11 cellular contexts compared by ENCODE assay signal in genomic region chr9:33785914-33786313, GRCh38. TPM values are rescaled to one million over a fixed set of nuclear protein-coding genes. Genes with fewer than 3 reads are reported as not detected.
DNase-seq lines count a peak whose midpoint lies in the region; ATAC-seq and TF ChIP-seq lines count a peak whose summit lies in the region.
"Had no signal": no experiment of that assay in that cellular context is flagged by ENCODE, and none has a peak within 500 bp of the region (broad histone marks: within the 10 kb centered on the region; RNA-seq: fewer than 3 reads in every experiment).

No MANE protein-coding gene starts in this region.

- H3K4me1 ChIP-seq in Caco-2 (no peaks in the 10 kb centered on the region), HAP-1 (no peaks in the 10 kb centered on the region)

- peak; percentile 84 for ATAC-seq in WTC11
- ATAC-seq in left lobe of liver = peak; percentile 77

- CTCF ChIA-PET in Caco-2 (lab: Charles Lee) = no interaction called here
- CTCF ChIA-PET in WTC11 (lab: Charles Lee) = no interaction called here

- DNase-seq in Caco-2 (peak in 1 of 2 experiments; percentile 29), HL-60 (ENCODE audit: low read depth in 1 of 2, low spot score in 1 of 2) (no peak), WTC11 (ENCODE audit: low spot score) (no peak), left lobe of liver (ENCODE audit: low spot score) (no peak), HAP-1 (ENCODE audit: low spot score in 2 of 2) (no peak), cortex of kidney (lab: John Stamatoyannopoulos, UW) (no peak), globus pallidus (ENCODE audit: low spot score) (no peak)
- DNase-seq in stimulated activated CD4-positive, alpha-beta T cell treated with anti-CD3 and anti-CD28 coated beads, Interleukin-2, amount 100 ng/mL, for 48 hours = no peak
- DNase-seq: stimulated activated CD4-positive, alpha-beta T cell treated with anti-CD3 and anti-CD28 coated beads, Interleukin-2, amount 100 ng/mL, for 24 hours had no signal

- H3K27me3 ChIP-seq in Caco-2 (replicated peaks; ENCODE audit: control insufficient read depth, insufficient read depth, low read length) = no peaks in the 10 kb centered on the region
- H3K27me3 ChIP-seq in HL-60 (ENCODE audit: insufficient read depth, poor library complexity, severe bottlenecking) = peaks cover 6% of the 10 kb centered on the region
- H3K27me3 ChIP-seq in HAP-1 (ENCODE audit: low read depth) = peaks cover 14% of the 10 kb centered on the region

- H3K36me3 Mint-ChIP-seq in Caco-2 (ENCODE audit: insufficient read depth, unreplicated experiment) (no peaks in the 10 kb centered on the region), WTC11 (no peaks in the 10 kb centered on the region)

- H3K4me3 Mint-ChIP-seq in Caco-2 (ENCODE audit: unreplicated experiment) (no peak overlapping the region), WTC11 (no peak overlapping the region)
- H3K4me3 Mint-ChIP-seq: dendritic cell treated with granulocyte-macrophage colony-stimulating factor and Interleukin-4, amounts not matched to agents 40 ng/mL and 50 ng/mL, for 4 days had no signal

- H3K4me3 ChIP-seq in Caco-2 (ENCODE audit: low read depth, low read length) (no peak overlapping the region), HL-60 (replicated peaks; ENCODE audit: insufficient read depth, low read length) (no peak overlapping the region), HAP-1 (no peak overlapping the region)

- TF ChIP-seq CTCF in Caco-2 (IDR thresholded peaks at IDR 0.05; ENCODE audit: insufficient read depth in 1 of 2, low read depth in 1 of 2, low read length in 1 of 2, severe bottlenecking in 1 of 2, unreplicated experiment in 1 of 2) (peak; percentile 27 to 41), HL-60 (IDR thresholded peaks at IDR 0.05; ENCODE audit: insufficient read depth, low read length) (peak; percentile 1), WTC11 (IDR thresholded peaks at IDR 0.05) (0 out of 2 replicates have a peak, but pooled peaks have one; percentile 15)

- no peaks in the 10 kb centered on the region for H3K9me3 ChIP-seq in Caco-2
- H3K9me3 ChIP-seq in HAP-1 = no peaks in the 10 kb centered on the region

- H3K9me3 Mint-ChIP-seq in Caco-2 (ENCODE audit: unreplicated experiment) (no peaks in the 10 kb centered on the region), WTC11 (peaks cover 9% of the 10 kb centered on the region)
- H3K9me3 Mint-ChIP-seq: dendritic cell treated with granulocyte-macrophage colony-stimulating factor and Interleukin-4, amounts not matched to agents 40 ng/mL and 50 ng/mL, for 4 days had no signal

- H3K27me3 Mint-ChIP-seq in Caco-2 (ENCODE audit: insufficient read depth, unreplicated experiment) = no peaks in the 10 kb centered on the region
- peaks cover 7% of the 10 kb centered on the region for H3K27me3 Mint-ChIP-seq in WTC11 (ENCODE audit: low read depth)

- no peaks in the 10 kb centered on the region for H3K36me3 ChIP-seq in Caco-2 (ENCODE audit: control insufficient read depth, insufficient read depth, low read length)
- no peaks in the 10 kb centered on the region for H3K36me3 ChIP-seq in HAP-1 (replicated peaks)

- BruUV-seq in Caco-2 (replicated peaks; lab: Mats Ljungman, UMichigan) = no TSS peak

- H3K27ac ChIP-seq in HL-60 (replicated peaks) = no peak overlapping the region

- H3K4me1 Mint-ChIP-seq in Caco-2 (ENCODE audit: low read depth, unreplicated experiment) (no peaks in the 10 kb centered on the region), WTC11 (0 out of 2 replicates have a peak, but pooled peaks cover 2% of the 10 kb centered on the region)

- in situ Hi-C loops in HAP-1 (cut with MboI; ENCODE audit: low sequenced_read_pairs) = no loop called here

- intact Hi-C loops in Caco-2 (cut with micrococcal nuclease; ENCODE audit: unreplicated experiment) = loop anchor here (1.0 kb wide), 1 partner anchor 66 kb away; no protein-coding TSS in a partner anchor

- POLR2A ChIA-PET in Caco-2 (lab: Charles Lee) (no interaction called here), WTC11 (lab: Charles Lee) (no interaction called here)

- H3K27ac Mint-ChIP-seq in Caco-2 (ENCODE audit: unreplicated experiment) = no peak overlapping the region
- H3K27ac Mint-ChIP-seq in WTC11 = no peak overlapping the region
- H3K27ac Mint-ChIP-seq: dendritic cell treated with granulocyte-macrophage colony-stimulating factor and Interleukin-4, amounts not matched to agents 40 ng/mL and 50 ng/mL, for 4 days had no signal

TF ChIP-seq in WTC11, 78 proteins besides CTCF, POLR2A, EP300 and RAD21:
- no peak for TF ChIP-seq ZNF512 (CRISPR knock-in tag; IDR thresholded peaks at IDR 0.05; ENCODE audit: borderline replicate concordance)

RNA-seq across cellular contexts. Expression of gene PRSS3, which starts 9.4 kb away (rescaled TPM):
- total RNA-seq in Caco-2 (2022) (33.8 and 36.8 TPM in 2 replicates), WTC11 (2021) (1.1 to 1.8 TPM (median 1.6 TPM) in 3 replicates), left lobe of liver (5.3 TPM)
- total RNA-seq: mononuclear cell had no signal

RNA-seq across cellular contexts. Expression of gene UBE2R2, which starts 31.0 kb away (rescaled TPM):
- total RNA-seq in Caco-2 (2022) = 48.1 and 52.3 TPM in 2 replicates
- total RNA-seq in WTC11 (2021) = 45.0 to 50.3 TPM (median 50.1 TPM) in 3 replicates
- total RNA-seq in left lobe of liver = 22.9 TPM
